ENCODE assay signal across 18 cellular contexts in the genomic region with DNA sequence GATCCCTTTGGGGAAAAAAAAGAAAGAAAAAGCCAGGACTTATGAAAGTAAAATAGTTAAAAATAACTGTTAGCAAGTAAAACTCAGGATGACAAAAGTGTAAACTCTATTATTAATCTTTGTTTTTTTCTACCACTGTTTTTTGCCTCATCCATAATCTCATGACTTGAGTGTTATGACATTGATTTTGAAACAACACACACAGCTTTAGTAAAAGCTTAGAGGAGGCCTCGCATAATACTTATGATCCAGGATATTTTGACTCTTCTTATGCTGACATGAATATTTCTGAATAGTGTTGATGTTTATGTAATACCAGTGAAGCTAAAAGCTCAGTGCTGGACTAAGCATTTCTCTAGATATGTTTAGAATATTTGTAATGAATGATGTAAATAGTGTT.
"Had no signal": no experiment of that assay in that cellular context is flagged by ENCODE, and none has a peak within 500 bp of the region (broad histone marks: within the 10 kb centered on the region; RNA-seq: fewer than 3 reads in every experiment).

No MANE protein-coding gene starts in this region.

- DNase-seq: activated CD4-positive, alpha-beta T cell treated with anti-CD3 and anti-CD28 coated beads for 1 hour; activated CD4-positive, alpha-beta T cell treated with anti-CD3 and anti-CD28 coated beads, Interleukin-2, amount 50 U/mL, for 4 hours; activated effector memory CD4-positive, alpha-beta T cell treated with anti-CD3 and anti-CD28 coated beads, Interleukin-2, amount 50 U/mL, for 16 hours; activated naive CD4-positive, alpha-beta T cell treated with anti-CD3 and anti-CD28 coated beads, Interleukin-2, amount 50 U/mL, for 16 hours; activated T-cell treated with anti-CD3 and anti-CD28 coated beads, Interleukin-2, amount 50 U/mL, for 72 hours; effector CD4-positive, alpha-beta T cell; left ventricle myocardium superior; mucosa of descending colon; naive B cell; pancreas; stimulated activated CD4-positive, alpha-beta T cell treated with anti-CD3 and anti-CD28 coated beads, Interleukin-12 subunit alpha, Interleukin-12 subunit beta, amount 100 ng/mL, for 4 hours; stimulated activated CD4-positive, alpha-beta T cell treated with anti-CD3 and anti-CD28 coated beads, Interleukin-1b, Interleukin-23, amount 100 ng/mL, for 48 hours; stimulated activated naive CD4-positive, alpha-beta T cell treated with Interleukin-2 at 50 U/mL for 16 hours had no signal

- H3K4me3 ChIP-seq: mucosa of descending colon, pancreas, suprapubic skin had no signal

- H3K9me3 Mint-ChIP-seq: activated T-cell treated with anti-CD3 and anti-CD28 coated beads, Interleukin-2, amount 50 U/mL, for 72 hours; naive B cell; T-helper 1 cell treated with Interleukin-12 subunit alpha and Interleukin-12 subunit beta and Interleukin-4 antibody, amounts not matched to agents 30 μg/mL and 1 μg/mL, for 36 hours; type B pancreatic cell had no signal

- H3K27ac ChIP-seq: pancreas, suprapubic skin, VCaP had no signal

- H3K4me3 Mint-ChIP-seq: activated T-cell treated with anti-CD3 and anti-CD28 coated beads, Interleukin-2, amount 50 U/mL, for 72 hours; T-helper 1 cell treated with Interleukin-12 subunit alpha and Interleukin-12 subunit beta and Interleukin-4 antibody, amounts not matched to agents 30 μg/mL and 1 μg/mL, for 36 hours; type B pancreatic cell had no signal

- H3K27ac Mint-ChIP-seq: activated T-cell treated with anti-CD3 and anti-CD28 coated beads, Interleukin-2, amount 50 U/mL, for 72 hours; T-helper 1 cell treated with Interleukin-12 subunit alpha and Interleukin-12 subunit beta and Interleukin-4 antibody, amounts not matched to agents 30 μg/mL and 1 μg/mL, for 36 hours; type B pancreatic cell had no signal

- H3K9me3 ChIP-seq: mucosa of descending colon, pancreas, suprapubic skin had no signal

- H3K36me3 ChIP-seq: pancreas, suprapubic skin had no signal

- ATAC-seq: activated T-cell treated with anti-CD3 and anti-CD28 coated beads, Interleukin-2, amount 50 U/mL, for 72 hours; esophagus mucosa; left ventricle myocardium superior; mucosa of descending colon; pancreas had no signal

- H3K27me3 Mint-ChIP-seq: naive B cell, type B pancreatic cell had no signal

- H3K27me3 ChIP-seq: pancreas, suprapubic skin had no signal
